ENCODE assay signal across 15 cellular contexts in genomic region chr2:120134263-120134662, GRCh38.
DNase-seq lines count a peak whose midpoint lies in the region; ATAC-seq and TF ChIP-seq lines count a peak whose summit lies in the region.
"Had no signal": no experiment of that assay in that cellular context is flagged by ENCODE, and none has a peak within 500 bp of the region (broad histone marks: within the 10 kb centered on the region; RNA-seq: fewer than 3 reads in every experiment).

No MANE protein-coding gene starts in this region.

- H3K4me3 ChIP-seq in brain microvascular endothelial cell (ENCODE audit: low read depth, low read length) (no peak overlapping the region), right atrium auricular region (no peak overlapping the region)
- H3K4me3 ChIP-seq: esophagus squamous epithelium had no signal

- DNase-seq in AG08395 (ENCODE audit: low spot score) (peak; percentile 88), HT1080 (ENCODE audit: low read depth) (peak; percentile 96), brain microvascular endothelial cell (peak; percentile 99), iris pigment epithelial cell (ENCODE audit: low read depth) (peak; percentile 99), SW 1271 (lab: John Stamatoyannopoulos, UW) (no peak), right atrium auricular region (ENCODE audit: low spot score) (no peak)
- DNase-seq in activated CD4-positive, alpha-beta T cell treated with anti-CD3 and anti-CD28 coated beads, Interleukin-2, amount 10 ng/mL, durations not matched to agents 24 days and 14 days, result no peak
- DNase-seq: activated CD4-positive, alpha-beta T cell treated with anti-CD3 and anti-CD28 coated beads for 4 hours; CD4-positive, CD25-positive, alpha-beta regulatory T cell; esophagus squamous epithelium; NCI-H1436 treated with DMSO at 0.1 percent for 48 hours; SHP77 had no signal

- H3K36me3 Mint-ChIP-seq in activated CD4-positive, alpha-beta T cell treated with anti-CD3 and anti-CD28 coated beads, Interleukin-2, amount 10 ng/mL, durations not matched to agents 24 days and 14 days (ENCODE audit: low read depth), result peaks cover 4% of the 10 kb centered on the region

- TF ChIP-seq CTCF in brain microvascular endothelial cell (IDR thresholded peaks at IDR 0.05; ENCODE audit: low read depth, low read length, missing control alignments), result no peak
- TF ChIP-seq CTCF in right atrium auricular region (IDR thresholded peaks at IDR 0.05), result no peak

- no peak overlapping the region for H3K27ac Mint-ChIP-seq in activated CD4-positive, alpha-beta T cell treated with anti-CD3 and anti-CD28 coated beads, Interleukin-2, amount 10 ng/mL, durations not matched to agents 24 days and 14 days
- H3K27ac Mint-ChIP-seq: activated naive CD4-positive, alpha-beta T cell treated with anti-CD3 and anti-CD28 coated beads, Interleukin-2, amount 50 U/mL, for 24 hours; CD4-positive, CD25-positive, alpha-beta regulatory T cell; stimulated activated naive CD8-positive, alpha-beta T cell treated with anti-CD3 and anti-CD28 coated beads, Interleukin-15, Interleukin-2, amounts not matched to agents 100 ng/mL and 50 ng/mL, for 24 hours had no signal

- H3K27me3 ChIP-seq in brain microvascular endothelial cell (replicated peaks) (no peaks in the 10 kb centered on the region), right atrium auricular region (no peaks in the 10 kb centered on the region)
- H3K27me3 ChIP-seq: esophagus squamous epithelium had no signal

- in situ Hi-C loops in brain microvascular endothelial cell (cut with HindIII; ENCODE audit: low pct_ligation_motif_present, low sequenced_read_pairs), result no loop called here

- intact Hi-C loops in activated CD4-positive, alpha-beta T cell treated with anti-CD3 and anti-CD28 coated beads, Interleukin-2, amount 10 ng/mL, durations not matched to agents 24 days and 14 days (cut with micrococcal nuclease), result no loop called here

- no peaks in the 10 kb centered on the region for H3K9me3 Mint-ChIP-seq in activated CD4-positive, alpha-beta T cell treated with anti-CD3 and anti-CD28 coated beads, Interleukin-2, amount 10 ng/mL, durations not matched to agents 24 days and 14 days
- H3K9me3 Mint-ChIP-seq: activated naive CD4-positive, alpha-beta T cell treated with anti-CD3 and anti-CD28 coated beads, Interleukin-2, amount 50 U/mL, for 24 hours had no signal

- H3K36me3 ChIP-seq in brain microvascular endothelial cell (replicated peaks) (no peaks in the 10 kb centered on the region), right atrium auricular region (peaks cover 23% of the 10 kb centered on the region)

- H3K27me3 Mint-ChIP-seq in activated CD4-positive, alpha-beta T cell treated with anti-CD3 and anti-CD28 coated beads, Interleukin-2, amount 10 ng/mL, durations not matched to agents 24 days and 14 days, result no peaks in the 10 kb centered on the region
- H3K27me3 Mint-ChIP-seq: activated naive CD4-positive, alpha-beta T cell treated with anti-CD3 and anti-CD28 coated beads, Interleukin-2, amount 50 U/mL, for 24 hours; stimulated activated naive CD8-positive, alpha-beta T cell treated with anti-CD3 and anti-CD28 coated beads, Interleukin-15, Interleukin-2, amounts not matched to agents 100 ng/mL and 50 ng/mL, for 24 hours had no signal

- peak overlapping the region; percentile 91 for H3K27ac ChIP-seq in brain microvascular endothelial cell
- H3K27ac ChIP-seq in right atrium auricular region, result no peak overlapping the region

- H3K4me1 ChIP-seq in right atrium auricular region, result no peaks in the 10 kb centered on the region
- H3K4me1 ChIP-seq: esophagus squamous epithelium had no signal

- H3K9me3 ChIP-seq in right atrium auricular region, result peaks cover 0 to 8% of the 10 kb centered on the region in 2 donors
- H3K9me3 ChIP-seq: esophagus squamous epithelium had no signal

- no peaks in the 10 kb centered on the region for H3K4me1 Mint-ChIP-seq in activated CD4-positive, alpha-beta T cell treated with anti-CD3 and anti-CD28 coated beads, Interleukin-2, amount 10 ng/mL, durations not matched to agents 24 days and 14 days
- H3K4me1 Mint-ChIP-seq: activated naive CD4-positive, alpha-beta T cell treated with anti-CD3 and anti-CD28 coated beads, Interleukin-2, amount 50 U/mL, for 24 hours; CD4-positive, CD25-positive, alpha-beta regulatory T cell had no signal

- no peak for ATAC-seq in GM19351 (IDR thresholded peaks at IDR 0.05; ENCODE audit: unreplicated experiment)

- H3K4me3 Mint-ChIP-seq in activated CD4-positive, alpha-beta T cell treated with anti-CD3 and anti-CD28 coated beads, Interleukin-2, amount 10 ng/mL, durations not matched to agents 24 days and 14 days, result no peak overlapping the region
- H3K4me3 Mint-ChIP-seq: activated naive CD4-positive, alpha-beta T cell treated with anti-CD3 and anti-CD28 coated beads, Interleukin-2, amount 50 U/mL, for 24 hours; CD4-positive, CD25-positive, alpha-beta regulatory T cell; stimulated activated naive CD8-positive, alpha-beta T cell treated with anti-CD3 and anti-CD28 coated beads, Interleukin-15, Interleukin-2, amounts not matched to agents 100 ng/mL and 50 ng/mL, for 24 hours had no signal

Comparison
In these comparisons a context has a peak if more than half of its experiments do, and no peak if none do; other contexts are left out.
1. DNase-seq: peak in AG08395 (single experiment), HT1080 (single experiment), brain microvascular endothelial cell (single experiment) and iris pigment epithelial cell (single experiment); none in SW 1271 (0 of 2), activated CD4-positive, alpha-beta T cell treated with anti-CD3 and anti-CD28 coated beads, Interleukin-2, amount 10 ng/mL, durations not matched to agents 24 days and 14 days (single experiment) and right atrium auricular region (single experiment).